In genomic region chr5:96283589-96283988, GRCh38 we compare ENCODE assay signal across 21 cellular contexts.
"Had no signal": no experiment of that assay in that cellular context is flagged by ENCODE, and none has a peak within 500 bp of the region (broad histone marks: within the 10 kb centered on the region; RNA-seq: fewer than 3 reads in every experiment).

No MANE protein-coding gene starts in this region.

- H3K9me3 ChIP-seq: heart left ventricle, pancreas, spleen, testis, tibial nerve, upper lobe of right lung, vagina had no signal

- DNase-seq: dermis blood vessel endothelial cell; endodermal cell; heart left ventricle; hippocampal formation; mammary epithelial cell; natural killer cell; occipital lobe; pancreas; spleen; stimulated activated CD4-positive, alpha-beta T cell treated with anti-CD3 and anti-CD28 coated beads, Interleukin-15, amount 100 ng/mL, for 24 hours; stimulated activated CD4-positive, alpha-beta T cell treated with anti-CD3 and anti-CD28 coated beads, Interleukin-1b, Interleukin-23, amount 100 ng/mL, for 48 hours; stimulated activated CD4-positive, alpha-beta T cell treated with anti-CD3 and anti-CD28 coated beads, Interleukin-4, amount 100 ng/mL, for 24 hours; testis; upper lobe of right lung had no signal

- H3K9me3 Mint-ChIP-seq: natural killer cell; stimulated activated memory B cell treated with anti-CD40 and anti-IgM and Interleukin-4, amounts not matched to agents 10 μg/mL and 1 μg/mL and 100 μg/mL, for 72 hours; stimulated activated naive CD8-positive, alpha-beta T cell treated with anti-CD3 and anti-CD28 coated beads, Interleukin-15, Interleukin-2, amounts not matched to agents 100 ng/mL and 50 ng/mL, for 24 hours had no signal

- H3K27me3 Mint-ChIP-seq: progenitor cell of endocrine pancreas had no signal

- H3K4me3 Mint-ChIP-seq: endodermal cell; natural killer cell; stimulated activated memory B cell treated with anti-CD40 and anti-IgM and Interleukin-4, amounts not matched to agents 10 μg/mL and 1 μg/mL and 100 μg/mL, for 72 hours; stimulated activated naive CD8-positive, alpha-beta T cell treated with anti-CD3 and anti-CD28 coated beads, Interleukin-15, Interleukin-2, amounts not matched to agents 100 ng/mL and 50 ng/mL, for 24 hours had no signal

- H3K27ac Mint-ChIP-seq: endodermal cell; natural killer cell; progenitor cell of endocrine pancreas; stimulated activated memory B cell treated with anti-CD40 and anti-IgM and Interleukin-4, amounts not matched to agents 10 μg/mL and 1 μg/mL and 100 μg/mL, for 72 hours; stimulated activated naive CD8-positive, alpha-beta T cell treated with anti-CD3 and anti-CD28 coated beads, Interleukin-15, Interleukin-2, amounts not matched to agents 100 ng/mL and 50 ng/mL, for 24 hours had no signal

- ATAC-seq: heart left ventricle; left lobe of liver; natural killer cell; pancreas; sciatic nerve; stimulated activated memory B cell treated with anti-CD40 and anti-IgM and Interleukin-4, amounts not matched to agents 10 μg/mL and 1 μg/mL and 100 μg/mL, for 72 hours; upper lobe of right lung had no signal

- H3K36me3 Mint-ChIP-seq: natural killer cell; stimulated activated memory B cell treated with anti-CD40 and anti-IgM and Interleukin-4, amounts not matched to agents 10 μg/mL and 1 μg/mL and 100 μg/mL, for 72 hours had no signal

- H3K27me3 ChIP-seq: heart left ventricle, pancreas, spleen, testis, tibial nerve, upper lobe of right lung, vagina had no signal

- H3K4me1 ChIP-seq: pancreas, spleen, testis, upper lobe of right lung, vagina had no signal

- H3K27ac ChIP-seq: heart left ventricle, pancreas, spleen, testis, tibial nerve, upper lobe of right lung, vagina had no signal

- H3K36me3 ChIP-seq: heart left ventricle, pancreas, spleen, tibial nerve, upper lobe of right lung, vagina had no signal

- H3K4me1 Mint-ChIP-seq: endodermal cell; natural killer cell; stimulated activated memory B cell treated with anti-CD40 and anti-IgM and Interleukin-4, amounts not matched to agents 10 μg/mL and 1 μg/mL and 100 μg/mL, for 72 hours had no signal

- H3K4me3 ChIP-seq: heart left ventricle, pancreas, spleen, testis, tibial nerve, upper lobe of right lung, vagina had no signal
